In the genomic region with DNA sequence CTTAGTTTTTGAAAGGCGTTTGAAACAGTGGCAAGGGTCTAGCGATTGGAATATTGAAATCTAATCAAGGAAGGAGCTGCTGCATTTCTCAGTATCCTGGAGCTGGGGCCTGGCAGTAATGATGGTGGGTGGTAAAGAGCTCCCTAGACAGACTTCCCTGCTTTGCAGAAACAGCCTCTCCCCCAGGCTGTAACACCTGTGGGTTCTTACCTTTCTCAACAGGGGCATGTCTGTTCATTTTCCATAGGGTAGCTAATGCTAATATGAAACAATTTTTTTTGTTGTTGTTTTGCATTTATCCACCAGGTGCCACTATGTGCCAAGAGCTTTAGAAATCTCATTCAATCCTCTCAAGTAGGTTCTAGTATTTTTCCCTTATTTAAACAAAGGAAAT, we compare ENCODE assay signal across 1 cellular context.
TF ChIP-seq lines count a peak whose summit lies in the region.

No MANE protein-coding gene starts in this region.

TF ChIP-seq in IMR-90, 13 proteins besides CTCF, POLR2A, EP300 and RAD21 (continued from another document):
- TF ChIP-seq FOS (IDR thresholded peaks at IDR 0.05; ENCODE audit: low read depth, low read length) (no peak), MAZ (IDR thresholded peaks at IDR 0.05; ENCODE audit: borderline replicate concordance, low read depth, low read length) (no peak), RCOR1 (IDR thresholded peaks at IDR 0.05; ENCODE audit: insufficient replicate concordance, low read length) (no peak), SMC3 (IDR thresholded peaks at IDR 0.05; ENCODE audit: low read depth, low read length) (no peak), MAFK (IDR thresholded peaks at IDR 0.05; ENCODE audit: low read depth, low read length) (no peak)
- TF ChIP-seq, protein P1, sequence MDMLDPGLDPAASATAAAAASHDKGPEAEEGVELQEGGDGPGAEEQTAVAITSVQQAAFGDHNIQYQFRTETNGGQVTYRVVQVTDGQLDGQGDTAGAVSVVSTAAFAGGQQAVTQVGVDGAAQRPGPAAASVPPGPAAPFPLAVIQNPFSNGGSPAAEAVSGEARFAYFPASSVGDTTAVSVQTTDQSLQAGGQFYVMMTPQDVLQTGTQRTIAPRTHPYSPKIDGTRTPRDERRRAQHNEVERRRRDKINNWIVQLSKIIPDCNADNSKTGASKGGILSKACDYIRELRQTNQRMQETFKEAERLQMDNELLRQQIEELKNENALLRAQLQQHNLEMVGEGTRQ (IDR thresholded peaks at IDR 0.05; ENCODE audit: low read depth, low read length): no peak
